In genomic region chr3:180836766-180837165, GRCh38 we compare ENCODE assay signal across 29 cellular contexts.
"Had no signal": no experiment of that assay in that cellular context is flagged by ENCODE, and none has a peak within 500 bp of the region (broad histone marks: within the 10 kb centered on the region; RNA-seq: fewer than 3 reads in every experiment).

No MANE protein-coding gene starts in this region.

- FAIRE-seq: small intestine, urothelium cell line had no signal

- H3K27ac ChIP-seq: neural progenitor cell, ovary, parathyroid adenoma, psoas muscle, right lobe of liver, sigmoid colon, stomach, thoracic aorta, thyroid gland, tibial nerve, upper lobe of left lung, vagina had no signal

- H3K9me3 ChIP-seq: ovary, right lobe of liver, sigmoid colon, thyroid gland, upper lobe of left lung, vagina had no signal

- H3K4me2 ChIP-seq: neural progenitor cell had no signal

- H3K4me3 ChIP-seq: neural progenitor cell, ovary, psoas muscle, right lobe of liver, sigmoid colon, stomach, thoracic aorta, thyroid gland, tibial nerve, upper lobe of left lung, vagina had no signal

- H2AFZ ChIP-seq: neural progenitor cell, parathyroid adenoma had no signal

- DNase-seq: natural killer cell; occipital lobe; ovary; posterior cingulate gyrus; psoas muscle; right cardiac atrium; right lobe of liver; sigmoid colon; small intestine; stimulated activated CD4-positive, alpha-beta T cell treated with anti-CD3 and anti-CD28 coated beads, Interleukin-15, amount 100 ng/mL, for 24 hours; stimulated activated CD4-positive, alpha-beta T cell treated with anti-CD3 and anti-CD28 coated beads, Interleukin-2, amount 100 ng/mL, for 24 hours; stimulated activated CD4-positive, alpha-beta T cell treated with anti-CD3 and anti-CD28 coated beads, Interleukin-2, amount 100 ng/mL, for 48 hours; stimulated activated CD4-positive, alpha-beta T cell treated with anti-CD3 and anti-CD28 coated beads, Interleukin-4, amount 100 ng/mL, for 24 hours; stimulated activated naive B cell treated with anti-CD40 and anti-IgM and Interleukin-4, amounts not matched to agents 10 μg/mL and 1 μg/mL and 100 μg/mL, for 72 hours; stimulated activated naive CD4-positive, alpha-beta T cell treated with Interleukin-2 at 50 U/mL for 16 hours; stomach; thyroid gland; trophoblast cell; upper lobe of left lung had no signal

- H3K79me2 ChIP-seq: parathyroid adenoma had no signal

- H3K4me1 Mint-ChIP-seq: natural killer cell; nephron; neural progenitor cell; stimulated activated effector memory CD8-positive, alpha-beta T cell treated with anti-CD3 and anti-CD28 coated beads, Interleukin-12 subunit alpha, Interleukin-12 subunit beta, amount 100 ng/mL, for 72 hours; stimulated activated naive B cell treated with anti-CD40 and anti-IgM and Interleukin-4, amounts not matched to agents 10 μg/mL and 1 μg/mL and 100 μg/mL, for 72 hours had no signal

- H3K9ac ChIP-seq: neural progenitor cell, parathyroid adenoma had no signal

- ATAC-seq: natural killer cell; psoas muscle; right cardiac atrium; right lobe of liver; stimulated activated effector memory CD8-positive, alpha-beta T cell treated with anti-CD3 and anti-CD28 coated beads, Interleukin-12 subunit alpha, Interleukin-12 subunit beta, amount 100 ng/mL, for 72 hours; stimulated activated naive B cell treated with anti-CD40 and anti-IgM and Interleukin-4, amounts not matched to agents 10 μg/mL and 1 μg/mL and 100 μg/mL, for 72 hours had no signal

- H3K36me3 ChIP-seq: neural progenitor cell, ovary, right lobe of liver, sigmoid colon, stomach, thoracic aorta, thyroid gland, tibial nerve, upper lobe of left lung, vagina had no signal

- H3K36me3 Mint-ChIP-seq: natural killer cell; neural progenitor cell; stimulated activated effector memory CD8-positive, alpha-beta T cell treated with anti-CD3 and anti-CD28 coated beads, Interleukin-12 subunit alpha, Interleukin-12 subunit beta, amount 100 ng/mL, for 72 hours; stimulated activated naive B cell treated with anti-CD40 and anti-IgM and Interleukin-4, amounts not matched to agents 10 μg/mL and 1 μg/mL and 100 μg/mL, for 72 hours had no signal

- H3K27me3 Mint-ChIP-seq: progenitor cell of endocrine pancreas; stimulated activated naive B cell treated with anti-CD40 and anti-IgM and Interleukin-4, amounts not matched to agents 10 μg/mL and 1 μg/mL and 100 μg/mL, for 72 hours; stimulated activated naive CD8-positive, alpha-beta T cell treated with anti-CD3 and anti-CD28 coated beads, Interleukin-15, Interleukin-2, amounts not matched to agents 100 ng/mL and 50 ng/mL, for 24 hours had no signal

- H3K4me1 ChIP-seq: neural progenitor cell, parathyroid adenoma, right lobe of liver, sigmoid colon, stomach, thyroid gland, tibial nerve, upper lobe of left lung, vagina had no signal

- H3K4me3 Mint-ChIP-seq: natural killer cell; nephron; neural progenitor cell; stimulated activated effector memory CD8-positive, alpha-beta T cell treated with anti-CD3 and anti-CD28 coated beads, Interleukin-12 subunit alpha, Interleukin-12 subunit beta, amount 100 ng/mL, for 72 hours; stimulated activated naive B cell treated with anti-CD40 and anti-IgM and Interleukin-4, amounts not matched to agents 10 μg/mL and 1 μg/mL and 100 μg/mL, for 72 hours; stimulated activated naive CD8-positive, alpha-beta T cell treated with anti-CD3 and anti-CD28 coated beads, Interleukin-15, Interleukin-2, amounts not matched to agents 100 ng/mL and 50 ng/mL, for 24 hours had no signal

- H3K9me3 Mint-ChIP-seq: nephron, neural progenitor cell had no signal

- H3K27ac Mint-ChIP-seq: natural killer cell; nephron; neural progenitor cell; progenitor cell of endocrine pancreas; stimulated activated effector memory CD8-positive, alpha-beta T cell treated with anti-CD3 and anti-CD28 coated beads, Interleukin-12 subunit alpha, Interleukin-12 subunit beta, amount 100 ng/mL, for 72 hours; stimulated activated naive B cell treated with anti-CD40 and anti-IgM and Interleukin-4, amounts not matched to agents 10 μg/mL and 1 μg/mL and 100 μg/mL, for 72 hours; stimulated activated naive CD8-positive, alpha-beta T cell treated with anti-CD3 and anti-CD28 coated beads, Interleukin-15, Interleukin-2, amounts not matched to agents 100 ng/mL and 50 ng/mL, for 24 hours had no signal

- H3K27me3 ChIP-seq: neural progenitor cell, ovary, right lobe of liver, sigmoid colon, stomach, thyroid gland, tibial nerve, upper lobe of left lung, vagina had no signal
